ENCODE assay signal across 19 cellular contexts in genomic region chr2:126739093-126739492, GRCh38.
A peak's percentile ranks its signal among the peaks of the same experiment; 100 is the strongest.
DNase-seq lines count a peak whose midpoint lies in the region; ATAC-seq, FAIRE-seq and TF ChIP-seq lines count a peak whose summit lies in the region.
"Had no signal": no experiment of that assay in that cellular context is flagged by ENCODE, and none has a peak within 500 bp of the region (broad histone marks: within the 10 kb centered on the region; RNA-seq: fewer than 3 reads in every experiment).

No MANE protein-coding gene starts in this region.

- peak; percentile 47; the same call in 1 of the 3 replicates for ATAC-seq in K562
- ATAC-seq in left ventricle myocardium superior, result peak; percentile 88
- no peak for ATAC-seq in T-helper 17 cell
- ATAC-seq: HepG2 had no signal

- FAIRE-seq in K562 (lab: Jason Lieb, UNC), result peak; percentile 63
- FAIRE-seq: G401.6, GM12891, HepG2, HTR-8/SVneo had no signal

- H3K9me3 ChIP-seq in K562 (replicated peaks; ENCODE audit: control insufficient read depth, insufficient read depth, low read depth, low read length), result no peaks in the 10 kb centered on the region
- H3K9me3 ChIP-seq in T-helper 17 cell (ENCODE audit: control insufficient read depth, low read length, poor library complexity, severe bottlenecking), result no peaks in the 10 kb centered on the region

- H3K36me3 ChIP-seq in K562 (ENCODE audit: control insufficient read depth, insufficient read depth, low read length), result no peaks in the 10 kb centered on the region
- H3K36me3 ChIP-seq: BLaER1 treated with 17β-estradiol and CSF1 and Interleukin-3, amounts not matched to agents 10 nM and 100 nM had no signal

- POLR2A ChIA-PET in K562 (lab: Yijun Ruan, JAX), result interaction anchor here (0.6 to 1.0 kb wide), 2 partner anchors 10 to 250 kb away, joined by 3 read pairs; no protein-coding TSS in a partner anchor

- no peak overlapping the region for H3K27ac ChIP-seq in K562 (ENCODE audit: extremely low read depth, low read depth, low read length)
- H3K27ac ChIP-seq: BLaER1 treated with 17β-estradiol and CSF1 and Interleukin-3, amounts not matched to agents 10 nM and 100 nM had no signal

- TF ChIP-seq POLR2A in K562 (conservative IDR thresholded peaks at IDR 0.05), result no peak

- no peaks in the 10 kb centered on the region for H3K9me1 ChIP-seq in K562 (ENCODE audit: control insufficient read depth, insufficient read depth, low read length)

- H2AFZ ChIP-seq in K562 (ENCODE audit: low read depth, low read length), result no peak overlapping the region; the same call in 1 of the 2 replicates

- TF ChIP-seq CTCF in K562 (IDR thresholded peaks at IDR 0.05 in 2 of 3, conservative IDR thresholded peaks at IDR 0.05 in 1 of 3; ENCODE audit: insufficient read depth in 2 of 3, low read depth in 1 of 3, low read length in 3 of 3) (no peak), neural crest cell (conservative IDR thresholded peaks at IDR 0.05) (no peak)

- no peaks in the 10 kb centered on the region for H3K79me2 ChIP-seq in K562 (ENCODE audit: control insufficient read depth, insufficient read depth, low read length)

- H3K27ac Mint-ChIP-seq in neural crest cell (ENCODE audit: unreplicated experiment) (peak overlapping the region; percentile 20), T-helper 17 cell (no peak overlapping the region)
- H3K27ac Mint-ChIP-seq: CD4-positive, CD25-positive, alpha-beta regulatory T cell; HFFc6 had no signal

- no peak for TF ChIP-seq EP300 in K562 (IDR thresholded peaks at IDR 0.05; ENCODE audit: low read length)

- peaks cover 3% of the 10 kb centered on the region; the same call in 1 of the 2 replicates for H4K20me1 ChIP-seq in K562 (replicated peaks; ENCODE audit: control insufficient read depth, insufficient read depth, low read length)
- H4K20me1 ChIP-seq: BLaER1 treated with 17β-estradiol and CSF1 and Interleukin-3, amounts not matched to agents 10 nM and 100 nM had no signal

- H3K4me3 ChIP-seq in K562, result no peak overlapping the region
- H3K4me3 ChIP-seq: BLaER1 treated with 17β-estradiol and CSF1 and Interleukin-3, amounts not matched to agents 10 nM and 100 nM had no signal

- H3K4me1 Mint-ChIP-seq in neural crest cell (no peaks in the 10 kb centered on the region), T-helper 17 cell (peaks cover 6% of the 10 kb centered on the region)

- H3K4me1 ChIP-seq in K562 (replicated peaks in 1 of 2; ENCODE audit: control insufficient read depth in 2 of 2, insufficient read depth in 2 of 2, low read length in 2 of 2), result no peaks in the 10 kb centered on the region; a peak in 2 of 5 replicates

- H3K36me3 Mint-ChIP-seq in neural crest cell (ENCODE audit: low read depth) (peaks cover 9% of the 10 kb centered on the region), T-helper 17 cell (ENCODE audit: low read depth) (peaks cover 2% of the 10 kb centered on the region)
- H3K36me3 Mint-ChIP-seq: CD4-positive, CD25-positive, alpha-beta regulatory T cell had no signal

- peaks cover 16% of the 10 kb centered on the region for H3K9me3 Mint-ChIP-seq in neural crest cell

- TF ChIP-seq RAD21 in K562 (CRISPR knock-in tag; conservative IDR thresholded peaks at IDR 0.05 in 1 of 2, IDR thresholded peaks at IDR 0.05 in 1 of 2), result no peak

- no peak overlapping the region for H3K4me3 Mint-ChIP-seq in neural crest cell
- H3K4me3 Mint-ChIP-seq in T-helper 17 cell, result no peak overlapping the region
- H3K4me3 Mint-ChIP-seq: CD4-positive, CD25-positive, alpha-beta regulatory T cell; HFFc6 had no signal

- H3K4me2 ChIP-seq in K562 (ENCODE audit: insufficient read depth, low read length), result no peak overlapping the region
- H3K4me2 ChIP-seq: BLaER1 treated with 17β-estradiol and CSF1 and Interleukin-3, amounts not matched to agents 10 nM and 100 nM had no signal

- H3K9ac ChIP-seq in K562 (ENCODE audit: insufficient read depth in 1 of 2, low read depth in 2 of 2, low read length in 2 of 2), result no peak overlapping the region
- H3K9ac ChIP-seq: BLaER1 treated with 17β-estradiol and CSF1 and Interleukin-3, amounts not matched to agents 10 nM and 100 nM had no signal

- no TSS peak for BruUV-seq in K562 (replicated peaks; lab: Mats Ljungman, UMichigan)

- H3K27me3 Mint-ChIP-seq in neural crest cell (ENCODE audit: low read depth) (no peaks in the 10 kb centered on the region), T-helper 17 cell (peaks cover 4% of the 10 kb centered on the region)

- DNase-seq in DMS 273 (lab: John Stamatoyannopoulos, UW; ENCODE audit: unreplicated experiment), result peak; percentile 55
- DNase-seq in K562 (ENCODE audit: extremely low read depth in 1 of 4, low spot score in 3 of 4), result peak in 2 of 4 experiments; percentile 26 to 42
- DNase-seq in left ventricle myocardium superior, result no peak
- no peak for DNase-seq in neural crest cell (ENCODE audit: low read depth, low spot score)
- DNase-seq in activated gamma-delta T cell (lab: John Stamatoyannopoulos, UW), result no peak
- DNase-seq in GOT3 (lab: John Stamatoyannopoulos, UW), result no peak
- DNase-seq in T-helper 17 cell, result no peak
- DNase-seq: ACHN; CD4-positive, CD25-positive, alpha-beta regulatory T cell; DMS153; DMS79 treated with DMSO at 0.1 percent for 48 hours; EL; HCEC 1CT; HFFc6 had no signal

- in situ Hi-C loops in K562 (cut with MboI), result no loop called here

- 0% methylated on average over 1 of the region's 1 CpG for WGBS in K562 (ENCODE audit: insufficient coverage, low coverage, missing lambda C conversion rate)

- CTCF ChIA-PET in K562 (lab: Yijun Ruan, JAX; ENCODE audit: low intra/inter-chr PET ratio), result no interaction called here

- peaks cover 0 to 14% of the 10 kb centered on the region in 2 experiments; a peak in 2 of 5 replicates for H3K27me3 ChIP-seq in K562 (ENCODE audit: control insufficient read depth in 2 of 2, insufficient read depth in 2 of 2, low read length in 2 of 2)
- H3K27me3 ChIP-seq: BLaER1 treated with 17β-estradiol and CSF1 and Interleukin-3, amounts not matched to agents 10 nM and 100 nM had no signal

- intact Hi-C loops in K562 (cut with micrococcal nuclease) (no loop called here), left ventricle myocardium superior (cut with micrococcal nuclease) (no loop called here)

TF ChIP-seq in K562, 482 proteins besides CTCF, POLR2A, EP300 and RAD21:
- TF ChIP-seq TEAD4 (IDR thresholded peaks at IDR 0.05; ENCODE audit: low read length) (0 out of 2 replicates have a peak, but pooled peaks have one; percentile 25), TEAD4 (CRISPR knock-in tag; IDR thresholded peaks at IDR 0.05; ENCODE audit: borderline replicate concordance) (no peak), STAT5A (IDR thresholded peaks at IDR 0.05; ENCODE audit: borderline replicate concordance, low read length) (peak; percentile 26; the same call in 1 of the 2 replicates), CBFA2T3 (IDR thresholded peaks at IDR 0.05) (peak; percentile 70), CBFA2T2 (conservative IDR thresholded peaks at IDR 0.05) (peak; percentile 46), TCF3 (CRISPR knock-in tag; IDR thresholded peaks at IDR 0.05) (0 out of 2 replicates have a peak, but pooled peaks have one; percentile 42), ARID1B (IDR thresholded peaks at IDR 0.05) (peak; percentile 33; the same call in 1 of the 2 replicates), E4F1 (CRISPR knock-in tag; IDR thresholded peaks at IDR 0.05; ENCODE audit: borderline replicate concordance) (no peak), ZNF436 (CRISPR knock-in tag; IDR thresholded peaks at IDR 0.05) (no peak)
